1 cellular context compared by ENCODE assay signal in genomic region chr2:96526101-96526591, GRCh38.
TF ChIP-seq lines count a peak whose summit lies in the region.

No MANE protein-coding gene starts in this region.

TF ChIP-seq in GM12878, 131 proteins besides CTCF, POLR2A, EP300 and RAD21:
- no peak for TF ChIP-seq YBX1 (IDR thresholded peaks at IDR 0.05)
- no peak for TF ChIP-seq SPI1 (IDR thresholded peaks at IDR 0.05; ENCODE audit: borderline replicate concordance, insufficient read depth, low read depth, low read length)
- TF ChIP-seq ELK1 (IDR thresholded peaks at IDR 0.05; ENCODE audit: low read depth, low read length), result no peak
- TF ChIP-seq MEF2A (IDR thresholded peaks at IDR 0.05; ENCODE audit: insufficient read depth, low read depth, low read length), result no peak
- 0 out of 2 replicates have a peak, but pooled peaks have one; percentile 15 for TF ChIP-seq TCF3 (IDR thresholded peaks at IDR 0.05; ENCODE audit: borderline replicate concordance, insufficient read depth, low read depth, low read length)
- TF ChIP-seq ZNF274 (IDR thresholded peaks at IDR 0.05; ENCODE audit: insufficient read depth, insufficient read length), result no peak
